Comparison of ENCODE assay signal across 17 cellular contexts in genomic region chr12:15208871-15209656, GRCh38. TPM values are rescaled to one million over a fixed set of nuclear protein-coding genes. Genes with fewer than 3 reads are reported as not detected.
A peak's percentile ranks its signal among the peaks of the same experiment; 100 is the strongest.
DNase-seq lines count a peak whose midpoint lies in the region; ATAC-seq and TF ChIP-seq lines count a peak whose summit lies in the region.
"Had no signal": no experiment of that assay in that cellular context is flagged by ENCODE, and none has a peak within 500 bp of the region (broad histone marks: within the 10 kb centered on the region; RNA-seq: fewer than 3 reads in every experiment).

No MANE protein-coding gene starts in this region.

- H3K36me3 Mint-ChIP-seq in Calu3 (ENCODE audit: insufficient read depth, unreplicated experiment): no peaks in the 10 kb centered on the region
- H3K36me3 Mint-ChIP-seq: activated naive CD8-positive, alpha-beta T cell treated with anti-CD3 and anti-CD28 coated beads, Interleukin-2, amount 10 ng/mL, durations not matched to agents 7 days and 5 days; WTC11 had no signal

- no peak overlapping the region for H2AK5ac ChIP-seq in mesenchymal stem cell (ENCODE audit: low read length, severe bottlenecking)

- no TSS peak for BruUV-seq in Calu3 (replicated peaks; lab: Mats Ljungman, UMichigan)

- H3K4me1 Mint-ChIP-seq in Calu3 (ENCODE audit: low read depth, unreplicated experiment): no peaks in the 10 kb centered on the region
- H3K4me1 Mint-ChIP-seq: activated naive CD8-positive, alpha-beta T cell treated with anti-CD3 and anti-CD28 coated beads, Interleukin-2, amount 10 ng/mL, durations not matched to agents 7 days and 5 days had no signal

- no peaks in the 10 kb centered on the region for H3K27me3 Mint-ChIP-seq in Calu3 (ENCODE audit: unreplicated experiment)

- WGBS in esophagus squamous epithelium, 2 donors: 60 to 65% methylated on average over 7 of the region's 7 CpGs
- WGBS in mesenchymal stem cell: 86% methylated on average over 5 of the region's 7 CpGs

- H3K36me3 ChIP-seq in esophagus squamous epithelium (no peaks in the 10 kb centered on the region), mesenchymal stem cell (ENCODE audit: control insufficient read depth in 1 of 2, insufficient read depth in 2 of 2, low read depth in 1 of 2, low read length in 2 of 2) (no peaks in the 10 kb centered on the region), thoracic aorta (no peaks in the 10 kb centered on the region)
- H3K36me3 ChIP-seq: BLaER1 treated with 17β-estradiol and CSF1 and Interleukin-3, amounts not matched to agents 10 nM and 100 nM; neutrophil had no signal

- H2BK5ac ChIP-seq in mesenchymal stem cell (ENCODE audit: low read depth, low read length, poor library complexity, severe bottlenecking): no peak overlapping the region

- H3K4me1 ChIP-seq in esophagus squamous epithelium: peaks cover 0 to 75% (median 22%) of the 10 kb centered on the region in 3 donors
- H3K4me1 ChIP-seq in mesenchymal stem cell (ENCODE audit: control insufficient read depth, insufficient read depth, low read depth, low read length): no peaks in the 10 kb centered on the region
- H3K4me1 ChIP-seq in thoracic aorta (ENCODE audit: control insufficient read depth in 1 of 2, low read depth in 2 of 2): peaks cover 62 to 91% of the 10 kb centered on the region in 2 donors
- H3K4me1 ChIP-seq: BLaER1 treated with 17β-estradiol and CSF1 and Interleukin-3, amounts not matched to agents 10 nM and 100 nM had no signal

- TF ChIP-seq CTCF in esophagus squamous epithelium (IDR thresholded peaks at IDR 0.05) (no peak), thoracic aorta (IDR thresholded peaks at IDR 0.05) (no peak), Calu3 (IDR thresholded peaks at IDR 0.05; ENCODE audit: unreplicated experiment) (no peak)

- no peak overlapping the region for H2BK120ac ChIP-seq in mesenchymal stem cell (ENCODE audit: low read depth, low read length)

- H2BK15ac ChIP-seq in mesenchymal stem cell (ENCODE audit: low read depth, poor library complexity, severe bottlenecking): no peak overlapping the region

- H4K91ac ChIP-seq in mesenchymal stem cell (ENCODE audit: low read length): no peak overlapping the region

- peak; percentile 28 for DNase-seq in M059J (ENCODE audit: low read depth)
- DNase-seq in esophagus squamous epithelium (lab: John Stamatoyannopoulos, UW): no peak
- DNase-seq in mesenchymal stem cell: peak; percentile 26
- DNase-seq in thoracic aorta (ENCODE audit: low spot score): no peak
- DNase-seq in AG08395 (ENCODE audit: low spot score): no peak
- no peak for DNase-seq in Kasumi-1 (lab: John Stamatoyannopoulos, UW)
- no peak for DNase-seq in Calu3
- DNase-seq in COR-L47 (lab: John Stamatoyannopoulos, UW): no peak
- DNase-seq: activated naive CD8-positive, alpha-beta T cell treated with anti-CD3 and anti-CD28 coated beads, Interleukin-2, amount 10 ng/mL, durations not matched to agents 7 days and 5 days; KBM-7; NCI-H1694 treated with DMSO at 0.1 percent for 48 hours; NCI-H82; stimulated activated CD4-positive, alpha-beta T cell treated with anti-CD3 and anti-CD28 coated beads, Interleukin-15, amount 100 ng/mL, for 24 hours had no signal

- no peak overlapping the region for H3K23ac ChIP-seq in mesenchymal stem cell (ENCODE audit: low read length in 2 of 2)

- intact Hi-C loops in esophagus squamous epithelium (cut with DNase I): no loop called here
- intact Hi-C loops in Calu3 (cut with micrococcal nuclease; ENCODE audit: unreplicated experiment): no loop called here

- H2AFZ ChIP-seq in mesenchymal stem cell (ENCODE audit: low read depth, low read length): no peak overlapping the region

- H3K4ac ChIP-seq in mesenchymal stem cell (ENCODE audit: low read depth in 1 of 2, low read length in 2 of 2): no peak overlapping the region

- H3K27ac ChIP-seq in esophagus squamous epithelium: peak overlapping the region in 3 of 4 donors; percentile 54 to 63 (median 61)
- peak overlapping the region; percentile 37 for H3K27ac ChIP-seq in mesenchymal stem cell (ENCODE audit: low read length, poor library complexity, severe bottlenecking)
- peak overlapping the region; percentile 78 to 89 for H3K27ac ChIP-seq in thoracic aorta
- H3K27ac ChIP-seq: BLaER1 treated with 17β-estradiol and CSF1 and Interleukin-3, amounts not matched to agents 10 nM and 100 nM; neutrophil had no signal

- no peak overlapping the region for H3K14ac ChIP-seq in mesenchymal stem cell (ENCODE audit: low read length in 2 of 2)

- no peak overlapping the region for H4K8ac ChIP-seq in mesenchymal stem cell (ENCODE audit: low read length)

- ATAC-seq in thoracic aorta (ENCODE audit: insufficient number of reproducible peaks, low FRiP score, low read depth): no peak
- ATAC-seq: WTC11 had no signal

- H2BK12ac ChIP-seq in mesenchymal stem cell (ENCODE audit: low read length in 2 of 2): no peak overlapping the region

- CTCF ChIA-PET in Calu3 (lab: Charles Lee): interaction anchor here (0.8 to 1.4 kb wide), 4 partner anchors 11 to 53 kb away, joined by 3 read pairs; partner anchors contain the start of gene RERG

- no peak for TF ChIP-seq POLR2A in esophagus squamous epithelium (IDR thresholded peaks at IDR 0.05)

- H3K27me3 ChIP-seq in esophagus squamous epithelium (no peaks in the 10 kb centered on the region), mesenchymal stem cell (ENCODE audit: control insufficient read depth in 1 of 2, insufficient read depth in 1 of 2, low read length in 2 of 2) (no peaks in the 10 kb centered on the region), thoracic aorta (replicated peaks; ENCODE audit: insufficient read depth) (no peaks in the 10 kb centered on the region)
- H3K27me3 ChIP-seq: BLaER1 treated with 17β-estradiol and CSF1 and Interleukin-3, amounts not matched to agents 10 nM and 100 nM had no signal

- no peak overlapping the region for H3K27ac Mint-ChIP-seq in Calu3 (ENCODE audit: unreplicated experiment)
- H3K27ac Mint-ChIP-seq: activated naive CD8-positive, alpha-beta T cell treated with anti-CD3 and anti-CD28 coated beads, Interleukin-2, amount 10 ng/mL, durations not matched to agents 7 days and 5 days; WTC11 had no signal

- H3K4me3 ChIP-seq in esophagus squamous epithelium (no peak overlapping the region), mesenchymal stem cell (ENCODE audit: insufficient read depth in 1 of 2, low read depth in 1 of 2, low read length in 2 of 2) (peak overlapping the region in 1 of 2 experiments; percentile 48), thoracic aorta (peak overlapping the region; percentile 35)
- H3K4me3 ChIP-seq: BLaER1 treated with 17β-estradiol and CSF1 and Interleukin-3, amounts not matched to agents 10 nM and 100 nM had no signal

- peaks cover 4% of the 10 kb centered on the region for H3K9me3 Mint-ChIP-seq in Calu3 (ENCODE audit: low read depth, unreplicated experiment)
- H3K9me3 Mint-ChIP-seq: activated naive CD8-positive, alpha-beta T cell treated with anti-CD3 and anti-CD28 coated beads, Interleukin-2, amount 10 ng/mL, durations not matched to agents 7 days and 5 days; WTC11 had no signal

- no peak overlapping the region for H3K18ac ChIP-seq in mesenchymal stem cell (ENCODE audit: low read depth in 1 of 2, low read length in 2 of 2)

- no peaks in the 10 kb centered on the region for H3K79me1 ChIP-seq in mesenchymal stem cell (replicated peaks; ENCODE audit: low read length, poor library complexity, severe bottlenecking)

- H3K9me3 ChIP-seq in esophagus squamous epithelium: no peaks in the 10 kb centered on the region
- no peaks in the 10 kb centered on the region for H3K9me3 ChIP-seq in mesenchymal stem cell (ENCODE audit: control insufficient read depth, low read length)
- no peaks in the 10 kb centered on the region for H3K9me3 ChIP-seq in thoracic aorta
- H3K9me3 ChIP-seq: BLaER1 treated with 17β-estradiol and CSF1 and Interleukin-3, amounts not matched to agents 10 nM and 100 nM; neutrophil had no signal

- no peak overlapping the region for H3K4me2 ChIP-seq in mesenchymal stem cell (ENCODE audit: low read length, poor library complexity, severe bottlenecking)
- H3K4me2 ChIP-seq: BLaER1 treated with 17β-estradiol and CSF1 and Interleukin-3, amounts not matched to agents 10 nM and 100 nM had no signal

- peak overlapping the region; percentile 64 for H3K9ac ChIP-seq in mesenchymal stem cell (ENCODE audit: low read length)
- H3K9ac ChIP-seq: BLaER1 treated with 17β-estradiol and CSF1 and Interleukin-3, amounts not matched to agents 10 nM and 100 nM had no signal

- H3K4me3 Mint-ChIP-seq in Calu3 (ENCODE audit: low read depth, unreplicated experiment): no peak overlapping the region
- H3K4me3 Mint-ChIP-seq: activated naive CD8-positive, alpha-beta T cell treated with anti-CD3 and anti-CD28 coated beads, Interleukin-2, amount 10 ng/mL, durations not matched to agents 7 days and 5 days; WTC11 had no signal

RNA-seq across cellular contexts. Expression of gene RERG, which starts 12.2 kb away (rescaled TPM):
- 1.4 TPM in 1 of 2 replicates, not detected in the other for total RNA-seq in M059J (2014; rRNA removed; shearing (Covaris generic))
- total RNA-seq in esophagus squamous epithelium (10 to 100 TPM in 2 of 4 donors, 1 to 10 TPM in 2; 1.4 to 15.1 (median 7.0) TPM), thoracic aorta (100 to 1,000 TPM in 1 of 2 donors, 10 to 100 TPM in 1; 92.3 to 120 TPM), Calu3 (2022) (6.0 and 8.9 TPM in 2 replicates)
- 0.70 TPM for polyA plus RNA-seq in mesenchymal stem cell (2013, experiment 1 of 2)
- 0.81 TPM for polyA plus RNA-seq in mesenchymal stem cell (2013, experiment 2 of 2)
- total RNA-seq: activated naive CD8-positive, alpha-beta T cell treated with anti-CD3 and anti-CD28 coated beads, Interleukin-2, amount 10 ng/mL, durations not matched to agents 7 days and 5 days; glomerular endothelial cell had no signal

Comparison
In these comparisons a context has a peak if more than half of its experiments do, and no peak if none do; other contexts are left out.
1. DNase-seq: peak in M059J (single experiment) and mesenchymal stem cell (single experiment); none in esophagus squamous epithelium (single experiment), thoracic aorta (single experiment), AG08395 (single experiment), Kasumi-1 (0 of 2), Calu3 (single experiment) and COR-L47 (single experiment).
2. Peak in every context shown above with its lines, with median percentiles within 50 percentile points of each other: H3K27ac ChIP-seq.